ENCODE assay signal across 14 cellular contexts in genomic region chr6:115717062-115717461, GRCh38.
DNase-seq lines count a peak whose midpoint lies in the region; ATAC-seq and TF ChIP-seq lines count a peak whose summit lies in the region.
"Had no signal": no experiment of that assay in that cellular context is flagged by ENCODE, and none has a peak within 500 bp of the region (broad histone marks: within the 10 kb centered on the region; RNA-seq: fewer than 3 reads in every experiment).

No MANE protein-coding gene starts in this region.

- DNase-seq in GM06990 (ENCODE audit: extremely low read depth, insufficient read length) (peak; percentile 3), Peyer's patch (no peak), NCI-H1436 (lab: John Stamatoyannopoulos, UW) (no peak), suprapubic skin (ENCODE audit: low spot score in 2 of 2) (no peak), nucleus accumbens (lab: John Stamatoyannopoulos, UW) (no peak)
- DNase-seq: amygdala; effector CD4-positive, alpha-beta T cell; left lung; NCI-H1930; stimulated activated CD4-positive, alpha-beta T cell treated with anti-CD3 and anti-CD28 coated beads, Interleukin-15, amount 100 ng/mL, for 24 hours; T-helper 9 cell had no signal

- TF ChIP-seq EP300 in suprapubic skin (IDR thresholded peaks at IDR 0.05): no peak

- no peaks in the 10 kb centered on the region for H3K4me1 ChIP-seq in Peyer's patch
- H3K4me1 ChIP-seq in suprapubic skin: no peaks in the 10 kb centered on the region
- H3K4me1 ChIP-seq: left lung had no signal

- TF ChIP-seq CTCF in GM06990 (IDR thresholded peaks at IDR 0.05; ENCODE audit: insufficient read depth, low read length, poor library complexity, severe bottlenecking) (no peak), Peyer's patch (IDR thresholded peaks at IDR 0.05) (no peak), suprapubic skin (IDR thresholded peaks at IDR 0.05) (no peak)

- no peak for TF ChIP-seq POLR2A in Peyer's patch (IDR thresholded peaks at IDR 0.05)
- TF ChIP-seq POLR2A in suprapubic skin (IDR thresholded peaks at IDR 0.05): no peak

- H3K9me3 ChIP-seq in Peyer's patch (no peaks in the 10 kb centered on the region), suprapubic skin (no peaks in the 10 kb centered on the region)
- H3K9me3 ChIP-seq: left lung had no signal

- ATAC-seq in GM19328 (IDR thresholded peaks at IDR 0.05; ENCODE audit: unreplicated experiment): peak; percentile 71
- ATAC-seq in HG02610 (IDR thresholded peaks at IDR 0.05; ENCODE audit: unreplicated experiment): peak; percentile 93
- peak; percentile 99 for ATAC-seq in HG03196 (IDR thresholded peaks at IDR 0.05; ENCODE audit: unreplicated experiment)
- ATAC-seq: left lung had no signal

- no peaks in the 10 kb centered on the region for H3K36me3 ChIP-seq in GM06990 (ENCODE audit: control insufficient read depth, insufficient read depth, low read length)
- no peaks in the 10 kb centered on the region for H3K36me3 ChIP-seq in Peyer's patch
- H3K36me3 ChIP-seq in suprapubic skin: no peaks in the 10 kb centered on the region
- H3K36me3 ChIP-seq: left lung had no signal

- H3K27me3 ChIP-seq in GM06990 (replicated peaks; ENCODE audit: control insufficient read depth, insufficient read depth, low read length) (no peaks in the 10 kb centered on the region), Peyer's patch (no peaks in the 10 kb centered on the region), suprapubic skin (no peaks in the 10 kb centered on the region)
- H3K27me3 ChIP-seq: left lung had no signal

- no peak overlapping the region for H3K27ac ChIP-seq in Peyer's patch
- H3K27ac ChIP-seq in suprapubic skin: no peak overlapping the region
- H3K27ac ChIP-seq: left lung had no signal

- H3K4me3 ChIP-seq in GM06990 (replicated peaks; ENCODE audit: low read depth, low read length) (no peak overlapping the region), Peyer's patch (no peak overlapping the region), suprapubic skin (no peak overlapping the region)
- H3K4me3 ChIP-seq: left lung had no signal
